31 cellular contexts compared by ENCODE assay signal in genomic region chr12:124086299-124086898, GRCh38.
"Had no signal": no experiment of that assay in that cellular context is flagged by ENCODE, and none has a peak within 500 bp of the region (broad histone marks: within the 10 kb centered on the region; RNA-seq: fewer than 3 reads in every experiment).

No MANE protein-coding gene starts in this region.

- H3K4me3 ChIP-seq: SJCRH30, SK-N-MC had no signal

- H3K36me3 ChIP-seq: SJCRH30, WERI-Rb-1 had no signal

- H3K27ac ChIP-seq: SJCRH30, SK-N-MC, WERI-Rb-1 had no signal

- H3K4me1 ChIP-seq: SJCRH30 had no signal

- H3K4me3 Mint-ChIP-seq: activated CD4-positive, alpha-beta memory T cell treated with anti-CD3 and anti-CD28 coated beads, Interleukin-2, amount 10 ng/mL, durations not matched to agents 7 days and 5 days; activated CD8-positive, alpha-beta memory T cell treated with anti-CD3 and anti-CD28 coated beads, Interleukin-2, amount 10 ng/mL, durations not matched to agents 7 days and 5 days; activated naive CD4-positive, alpha-beta T cell treated with anti-CD3 and anti-CD28 coated beads, Interleukin-2, amount 10 ng/mL, durations not matched to agents 7 days and 5 days; activated naive CD8-positive, alpha-beta T cell; activated naive CD8-positive, alpha-beta T cell treated with anti-CD3 and anti-CD28 coated beads, Interleukin-2, amount 50 U/mL, for 24 hours; brain had no signal

- H3K4me1 Mint-ChIP-seq: activated CD4-positive, alpha-beta memory T cell treated with anti-CD3 and anti-CD28 coated beads, Interleukin-2, amount 10 ng/mL, durations not matched to agents 7 days and 5 days; activated CD8-positive, alpha-beta memory T cell treated with anti-CD3 and anti-CD28 coated beads, Interleukin-2, amount 10 ng/mL, durations not matched to agents 7 days and 5 days; activated naive CD4-positive, alpha-beta T cell treated with anti-CD3 and anti-CD28 coated beads, Interleukin-2, amount 10 ng/mL, durations not matched to agents 7 days and 5 days; activated naive CD8-positive, alpha-beta T cell treated with anti-CD3 and anti-CD28 coated beads, Interleukin-2, amount 50 U/mL, for 24 hours had no signal

- ATAC-seq: activated CD8-positive, alpha-beta memory T cell treated with anti-CD3 and anti-CD28 coated beads, Interleukin-2, amount 10 ng/mL, durations not matched to agents 7 days and 5 days; activated naive CD8-positive, alpha-beta T cell treated with anti-CD3 and anti-CD28 coated beads, Interleukin-2, amount 50 U/mL, for 24 hours; Panc1 had no signal

- H3K9me3 ChIP-seq: SJCRH30 had no signal

- H3K36me3 Mint-ChIP-seq: activated CD8-positive, alpha-beta memory T cell treated with anti-CD3 and anti-CD28 coated beads, Interleukin-2, amount 10 ng/mL, durations not matched to agents 7 days and 5 days; activated naive CD4-positive, alpha-beta T cell treated with anti-CD3 and anti-CD28 coated beads, Interleukin-2, amount 10 ng/mL, durations not matched to agents 7 days and 5 days; activated naive CD8-positive, alpha-beta T cell had no signal

- H3K27me3 ChIP-seq: SJCRH30 had no signal

- FAIRE-seq: bronchial epithelial cell had no signal

- DNase-seq: activated CD4-positive, alpha-beta memory T cell treated with anti-CD3 and anti-CD28 coated beads, Interleukin-2, amount 10 ng/mL, durations not matched to agents 7 days and 5 days; activated CD4-positive, alpha-beta T cell treated with anti-CD3 and anti-CD28 coated beads for 1 hour; activated CD4-positive, alpha-beta T cell treated with anti-CD3 and anti-CD28 coated beads for 48 hours; activated CD4-positive, CD25-positive, alpha-beta regulatory T cell; activated CD8-positive, alpha-beta memory T cell treated with anti-CD3 and anti-CD28 coated beads for 24 hours; activated CD8-positive, alpha-beta memory T cell treated with anti-CD3 and anti-CD28 coated beads, Interleukin-2, amount 10 ng/mL, durations not matched to agents 7 days and 5 days; activated CD8-positive, alpha-beta memory T cell treated with anti-CD3 and anti-CD28 coated beads, Interleukin-2, amount 50 U/mL, for 48 hours; activated effector memory CD4-positive, alpha-beta T cell treated with Interleukin-2 at 50 U/mL for 16 hours; activated naive CD4-positive, alpha-beta T cell treated with anti-CD3 and anti-CD28 coated beads, Interleukin-2, amount 10 ng/mL, durations not matched to agents 7 days and 5 days; activated naive CD8-positive, alpha-beta T cell treated with anti-CD3 and anti-CD28 coated beads, Interleukin-2, amount 50 U/mL, for 24 hours; activated T-cell treated with anti-CD3 and anti-CD28 coated beads, Interleukin-2, amount 50 U/mL, for 48 hours; anterior cingulate cortex; Kasumi-1; KBM-7; MM.1S; MV-4-11; NCI-H1092; NCI-H1436 treated with DMSO at 0.1 percent for 48 hours; NCI-H1694 treated with DMSO at 0.1 percent for 48 hours; NCI-H2029; NCI-H345; NCI-H524 treated with DMSO at 0.1 percent for 48 hours; SHP77; SJCRH30; T1000; WERI-Rb-1 had no signal

- H3K27ac Mint-ChIP-seq: activated CD4-positive, alpha-beta memory T cell treated with anti-CD3 and anti-CD28 coated beads, Interleukin-2, amount 10 ng/mL, durations not matched to agents 7 days and 5 days; activated CD8-positive, alpha-beta memory T cell treated with anti-CD3 and anti-CD28 coated beads, Interleukin-2, amount 10 ng/mL, durations not matched to agents 7 days and 5 days; activated naive CD4-positive, alpha-beta T cell treated with anti-CD3 and anti-CD28 coated beads, Interleukin-2, amount 10 ng/mL, durations not matched to agents 7 days and 5 days; activated naive CD8-positive, alpha-beta T cell; activated naive CD8-positive, alpha-beta T cell treated with anti-CD3 and anti-CD28 coated beads, Interleukin-2, amount 50 U/mL, for 24 hours had no signal

- H3K27me3 Mint-ChIP-seq: activated CD4-positive, alpha-beta memory T cell treated with anti-CD3 and anti-CD28 coated beads, Interleukin-2, amount 10 ng/mL, durations not matched to agents 7 days and 5 days; activated CD8-positive, alpha-beta memory T cell treated with anti-CD3 and anti-CD28 coated beads, Interleukin-2, amount 10 ng/mL, durations not matched to agents 7 days and 5 days; activated naive CD8-positive, alpha-beta T cell treated with anti-CD3 and anti-CD28 coated beads, Interleukin-2, amount 50 U/mL, for 24 hours; brain had no signal

- H3K9me3 Mint-ChIP-seq: activated CD4-positive, alpha-beta memory T cell treated with anti-CD3 and anti-CD28 coated beads, Interleukin-2, amount 10 ng/mL, durations not matched to agents 7 days and 5 days; activated naive CD4-positive, alpha-beta T cell treated with anti-CD3 and anti-CD28 coated beads, Interleukin-2, amount 10 ng/mL, durations not matched to agents 7 days and 5 days had no signal
